8 cellular contexts compared by ENCODE assay signal in genomic region chr14:105203057-105203494, GRCh38. TPM values are rescaled to one million over a fixed set of nuclear protein-coding genes. Genes with fewer than 3 reads are reported as not detected.
DNase-seq lines count a peak whose midpoint lies in the region; ATAC-seq and TF ChIP-seq lines count a peak whose summit lies in the region.

No MANE protein-coding gene starts in this region.

- POLR2A ChIA-PET in Caco-2 (lab: Charles Lee): no interaction called here

- CTCF ChIA-PET in Caco-2 (lab: Charles Lee): interaction anchor here (2.4 kb wide), 1 partner anchor 149 kb away, joined by 11 read pairs; no protein-coding TSS in a partner anchor

- peaks cover 45% of the 10 kb centered on the region for H3K36me3 Mint-ChIP-seq in Caco-2 (ENCODE audit: insufficient read depth, unreplicated experiment)
- peaks cover 6% of the 10 kb centered on the region for H3K36me3 Mint-ChIP-seq in T-helper 17 cell (ENCODE audit: low read depth)

- ATAC-seq in T-helper 17 cell (peak; percentile 49), HG02981 (IDR thresholded peaks at IDR 0.05; ENCODE audit: unreplicated experiment) (no peak)

- no peaks in the 10 kb centered on the region for H3K36me3 ChIP-seq in Caco-2 (ENCODE audit: control insufficient read depth, insufficient read depth, low read length)
- H3K36me3 ChIP-seq in skeletal muscle satellite cell (ENCODE audit: insufficient read depth, low read length): no peaks in the 10 kb centered on the region

- H3K9me3 ChIP-seq in Caco-2: no peaks in the 10 kb centered on the region
- H3K9me3 ChIP-seq in T-helper 17 cell (ENCODE audit: control insufficient read depth, low read length, poor library complexity, severe bottlenecking): no peaks in the 10 kb centered on the region
- no peaks in the 10 kb centered on the region for H3K9me3 ChIP-seq in skeletal muscle satellite cell (replicated peaks; ENCODE audit: low read length)

- H3K4me2 ChIP-seq in skeletal muscle satellite cell (ENCODE audit: low read length): peak overlapping the region; percentile 49

- H3K9me3 Mint-ChIP-seq in Caco-2 (ENCODE audit: unreplicated experiment): no peaks in the 10 kb centered on the region

- no TSS peak for BruUV-seq in Caco-2 (replicated peaks; lab: Mats Ljungman, UMichigan)

- H3K4me1 ChIP-seq in Caco-2 (0 out of 2 replicates have a peak, but pooled peaks cover 3% of the 10 kb centered on the region), skeletal muscle satellite cell (ENCODE audit: control insufficient read depth, insufficient read depth, low read length) (peaks cover 11% of the 10 kb centered on the region)

- peak; percentile 91 to 93 for TF ChIP-seq CTCF in Caco-2 (IDR thresholded peaks at IDR 0.05; ENCODE audit: insufficient read depth in 1 of 2, low read depth in 1 of 2, low read length in 1 of 2, severe bottlenecking in 1 of 2, unreplicated experiment in 1 of 2)

- H3K4me1 Mint-ChIP-seq in Caco-2 (ENCODE audit: low read depth, unreplicated experiment) (peaks cover 6% of the 10 kb centered on the region), T-helper 17 cell (peaks cover 7% of the 10 kb centered on the region)

- H3K4me3 Mint-ChIP-seq in Caco-2 (ENCODE audit: unreplicated experiment): no peak overlapping the region
- H3K4me3 Mint-ChIP-seq in T-helper 17 cell: no peak overlapping the region

- H3K27ac Mint-ChIP-seq in Caco-2 (ENCODE audit: unreplicated experiment) (no peak overlapping the region), T-helper 17 cell (no peak overlapping the region)

- H3K27me3 ChIP-seq in Caco-2 (replicated peaks; ENCODE audit: control insufficient read depth, insufficient read depth, low read length) (no peaks in the 10 kb centered on the region), skeletal muscle satellite cell (ENCODE audit: control insufficient read depth, insufficient read depth, low read length) (peaks cover 11% of the 10 kb centered on the region)

- intact Hi-C loops in Caco-2 (cut with micrococcal nuclease; ENCODE audit: unreplicated experiment): loop anchor here (1.0 to 2.0 kb wide), 3 partner anchors 78 to 149 kb away; no protein-coding TSS in a partner anchor

- no peak overlapping the region for H3K9ac ChIP-seq in skeletal muscle satellite cell (ENCODE audit: low read depth, low read length)

- H3K27me3 Mint-ChIP-seq in Caco-2 (ENCODE audit: insufficient read depth, unreplicated experiment) (peaks cover 4% of the 10 kb centered on the region), T-helper 17 cell (peaks cover 23% of the 10 kb centered on the region)

- DNase-seq in Caco-2 (peak; percentile 74 to 87), HuH-7.5 (ENCODE audit: low spot score) (peak; percentile 94), T-helper 17 cell (peak; percentile 46 to 60 (median 58)), amygdala (lab: John Stamatoyannopoulos, UW) (peak in 48 of 56 donors; percentile 15 to 87 (median 52)), hepatic stellate cell (ENCODE audit: low spot score) (peak; percentile 93), putamen (ENCODE audit: low spot score) (no peak)

- no peak overlapping the region for H3K4me3 ChIP-seq in Caco-2 (ENCODE audit: low read depth, low read length)
- H3K4me3 ChIP-seq in skeletal muscle satellite cell (ENCODE audit: low read length): no peak overlapping the region

RNA-seq across cellular contexts. Expression of gene NUDT14, which starts 22.0 kb away (rescaled TPM):
- 52.7 and 63.4 TPM in 2 replicates for total RNA-seq in Caco-2 (2022)
- 10 to 100 TPM; 10.8 to 15.4 TPM for total RNA-seq in T-helper 17 cell
- total RNA-seq in skeletal muscle satellite cell (2012; rRNA removed): 7.9 and 15.3 TPM in 2 replicates

RNA-seq across cellular contexts. Expression of gene JAG2, which starts 34.5 kb away (rescaled TPM):
- total RNA-seq in Caco-2 (2022) (34.5 and 43.0 TPM in 2 replicates), T-helper 17 cell (1 to 10 TPM in 1 of 2 donors, under 1 TPM in 1; 0.55 to 1.2 TPM)
- under 0.01 and 2.0 TPM in 2 replicates for total RNA-seq in skeletal muscle satellite cell (2012; rRNA removed)

RNA-seq across cellular contexts. Expression of gene BTBD6, which starts 45.3 kb away (rescaled TPM):
- total RNA-seq in Caco-2 (2022) (22.7 and 25.3 TPM in 2 replicates), T-helper 17 cell (10 to 100 TPM; 34.9 to 36.2 TPM)
- total RNA-seq in skeletal muscle satellite cell (2012; rRNA removed): 40.6 and 55.3 TPM in 2 replicates

Comparison
In these comparisons a context has a peak if more than half of its experiments do, and no peak if none do; other contexts are left out.
1. RNA of gene JAG2, which starts 34.5 kb away (total RNA-seq): 34.5 to 43.0 TPM in Caco-2; 0.55 to 1.2 TPM in T-helper 17 cell; every median in the first group is over 10 times any median in the second.